ENCODE assay signal across 22 cellular contexts in genomic region chr7:112370436-112370835, GRCh38.
A peak's percentile ranks its signal among the peaks of the same experiment; 100 is the strongest.
DNase-seq lines count a peak whose midpoint lies in the region; ATAC-seq, FAIRE-seq and TF ChIP-seq lines count a peak whose summit lies in the region.
"Had no signal": no experiment of that assay in that cellular context is flagged by ENCODE, and none has a peak within 500 bp of the region (broad histone marks: within the 10 kb centered on the region; RNA-seq: fewer than 3 reads in every experiment).

No MANE protein-coding gene starts in this region.

- no peak overlapping the region for H3K9ac ChIP-seq in mesendoderm (ENCODE audit: low read length)

- H3K36me3 ChIP-seq in adrenal gland (replicated peaks in 1 of 2) (no peaks in the 10 kb centered on the region), mesendoderm (ENCODE audit: control insufficient read depth, insufficient read depth, low read length) (no peaks in the 10 kb centered on the region)
- H3K36me3 ChIP-seq: brain microvascular endothelial cell, gastrocnemius medialis, SJSA1, upper lobe of left lung had no signal

- H2BK15ac ChIP-seq in mesendoderm (replicated peaks; ENCODE audit: low read depth), result no peak overlapping the region

- H3K4me1 ChIP-seq in adrenal gland (replicated peaks in 1 of 2) (no peaks in the 10 kb centered on the region), mesendoderm (ENCODE audit: control insufficient read depth, low read depth, low read length) (peaks cover 9% of the 10 kb centered on the region), foreskin keratinocyte (no peaks in the 10 kb centered on the region)
- H3K4me1 ChIP-seq: gastrocnemius medialis, SJSA1, upper lobe of left lung had no signal

- intact Hi-C loops in adrenal gland (cut with DNase I), result no loop called here

- TF ChIP-seq CTCF in adrenal gland (IDR thresholded peaks at IDR 0.05) (no peak), foreskin keratinocyte (conservative IDR thresholded peaks at IDR 0.05) (no peak)

- DNase-seq in DMS79 (lab: John Stamatoyannopoulos, UW), result peak; percentile 90
- peak; percentile 33 for DNase-seq in NCI-H128 (lab: John Stamatoyannopoulos, UW; ENCODE audit: unreplicated experiment)
- peak in 6 of 7 donors; percentile 24 to 55 (median 38) for DNase-seq in adrenal gland
- DNase-seq in mesendoderm, result no peak
- DNase-seq in GM12892 (ENCODE audit: insufficient read length), result no peak
- DNase-seq in AG08395 (ENCODE audit: low spot score), result no peak
- no peak for DNase-seq in Ammon's horn (ENCODE audit: low spot score)
- DNase-seq in foreskin keratinocyte, result no peak
- DNase-seq: activated CD4-positive, CD25-positive, alpha-beta regulatory T cell; activated CD8-positive, alpha-beta memory T cell treated with anti-CD3 and anti-CD28 coated beads for 24 hours; activated naive CD8-positive, alpha-beta T cell treated with anti-CD3 and anti-CD28 coated beads for 36 hours; brain microvascular endothelial cell; gastrocnemius medialis; H7; NCI-H524; PC-3; right cardiac atrium; stimulated activated naive CD8-positive, alpha-beta T cell treated with anti-CD3 and anti-CD28 coated beads, Interleukin-15, Interleukin-2, amounts not matched to agents 100 U/mL and 50 U/mL, for 24 hours had no signal

- no peak overlapping the region for H3K18ac ChIP-seq in mesendoderm (ENCODE audit: low read length)

- H3K4me3 ChIP-seq in adrenal gland (no peak overlapping the region), mesendoderm (ENCODE audit: low read length) (no peak overlapping the region)
- H3K4me3 ChIP-seq: coronary artery, gastrocnemius medialis, SJSA1, upper lobe of left lung had no signal

- no peaks in the 10 kb centered on the region for H3K27me3 ChIP-seq in adrenal gland
- H3K27me3 ChIP-seq in mesendoderm (ENCODE audit: insufficient read depth, low read length, poor library complexity), result no peaks in the 10 kb centered on the region
- peaks cover 3% of the 10 kb centered on the region for H3K27me3 ChIP-seq in foreskin keratinocyte
- H3K27me3 ChIP-seq: brain microvascular endothelial cell, gastrocnemius medialis, SJSA1, upper lobe of left lung had no signal

- peak overlapping the region; percentile 32 for H3K23ac ChIP-seq in mesendoderm (ENCODE audit: low read length)

- no peaks in the 10 kb centered on the region for H3K9me3 ChIP-seq in adrenal gland (replicated peaks in 1 of 3)
- H3K9me3 ChIP-seq: gastrocnemius medialis, SJSA1, upper lobe of left lung had no signal

- H3K4ac ChIP-seq in mesendoderm (ENCODE audit: low read depth, low read length), result no peak overlapping the region

- H2AK5ac ChIP-seq in mesendoderm (ENCODE audit: low read length), result peak overlapping the region; percentile 36

- no peak overlapping the region for H2BK120ac ChIP-seq in mesendoderm (ENCODE audit: low read depth, low read length)

- no peaks in the 10 kb centered on the region for H3K79me2 ChIP-seq in mesendoderm (ENCODE audit: control insufficient read depth, insufficient read depth, low read length)

- no peak overlapping the region for H4K5ac ChIP-seq in mesendoderm (ENCODE audit: low read length)

- no peak for ATAC-seq in foreskin keratinocyte
- ATAC-seq: gastrocnemius medialis; PC-3; right cardiac atrium; stimulated activated naive CD8-positive, alpha-beta T cell treated with anti-CD3 and anti-CD28 coated beads, Interleukin-15, Interleukin-2, amounts not matched to agents 100 U/mL and 50 U/mL, for 24 hours had no signal

- H4K8ac ChIP-seq in mesendoderm (ENCODE audit: low read depth, low read length), result no peak overlapping the region

- no peaks in the 10 kb centered on the region for H3K79me1 ChIP-seq in mesendoderm (ENCODE audit: low read length)

- WGBS in adrenal gland, 4 donors, result 15 to 39% (median 31%) methylated on average over 2 of the region's 2 CpGs
- no CpG with 5 or more reads among the region's 2 CpGs for WGBS in mesendoderm (ENCODE audit: extremely low coverage, insufficient coverage, low lambda C conversion rate)

- H3K56ac ChIP-seq in mesendoderm (ENCODE audit: low read length), result no peak overlapping the region

- TF ChIP-seq POLR2A in adrenal gland (IDR thresholded peaks at IDR 0.05) (no peak), GM12892 (IDR thresholded peaks at IDR 0.05; ENCODE audit: low read depth, low read length) (no peak)

- no peak overlapping the region for H2BK5ac ChIP-seq in mesendoderm (ENCODE audit: low read length)

- no peak for FAIRE-seq in GM12892 (lab: Jason Lieb, UNC)
- FAIRE-seq: GM19239 had no signal

- no peak overlapping the region for H3K27ac ChIP-seq in adrenal gland
- H3K27ac ChIP-seq in mesendoderm (ENCODE audit: low read depth, low read length), result no peak overlapping the region
- H3K27ac ChIP-seq in foreskin keratinocyte, result no peak overlapping the region
- H3K27ac ChIP-seq: brain microvascular endothelial cell, coronary artery, gastrocnemius medialis, SJSA1, upper lobe of left lung had no signal

- no peak overlapping the region for H3K4me2 ChIP-seq in mesendoderm (ENCODE audit: low read length)

Comparison
In these comparisons a context has a peak if more than half of its experiments do, and no peak if none do; other contexts are left out.
1. DNase-seq: peak in DMS79 (single experiment), NCI-H128 (single experiment) and adrenal gland (6 of 7); none in mesendoderm (single experiment), GM12892 (single experiment), AG08395 (single experiment), Ammon's horn (single experiment) and foreskin keratinocyte (0 of 2).